Comparison of ENCODE assay signal across 9 cellular contexts in genomic region chr2:26720322-26721166, GRCh38. TPM values are rescaled to one million over a fixed set of nuclear protein-coding genes. Genes with fewer than 3 reads are reported as not detected.
A peak's percentile ranks its signal among the peaks of the same experiment; 100 is the strongest.
DNase-seq lines count a peak whose midpoint lies in the region; ATAC-seq and TF ChIP-seq lines count a peak whose summit lies in the region.
"Had no signal": no experiment of that assay in that cellular context is flagged by ENCODE, and none has a peak within 500 bp of the region (broad histone marks: within the 10 kb centered on the region; RNA-seq: fewer than 3 reads in every experiment).

No MANE protein-coding gene starts in this region.

- TF ChIP-seq CTCF in astrocyte of the spinal cord (IDR thresholded peaks at IDR 0.05; ENCODE audit: low read depth, low read length): no peak

- DNase-seq in H7 (peak; percentile 64), astrocyte of the spinal cord (ENCODE audit: low read depth, low spot score) (peak; percentile 74), iris pigment epithelial cell (ENCODE audit: low read depth) (peak; percentile 90), stromal cell of bone marrow (ENCODE audit: low read depth) (peak; percentile 72), NCI-H1694 (lab: John Stamatoyannopoulos, UW) (no peak), cortex of kidney (lab: John Stamatoyannopoulos, UW) (no peak)
- DNase-seq: OCI-M1 had no signal

- H3K4me3 ChIP-seq in H7 (ENCODE audit: insufficient read depth, low read depth, low read length) (no peak overlapping the region), astrocyte of the spinal cord (ENCODE audit: low read depth, low read length) (no peak overlapping the region)

- ATAC-seq in activated CD4-positive, CD25-positive, alpha-beta regulatory T cell treated with anti-CD3 and anti-CD28 coated beads, Interleukin-2, amount 50 U/mL, for 24 hours: no peak
- ATAC-seq in HG02588 (IDR thresholded peaks at IDR 0.05; ENCODE audit: unreplicated experiment): no peak

- H3K27me3 ChIP-seq in H7 (ENCODE audit: control insufficient read depth, insufficient read depth, low read length): no peaks in the 10 kb centered on the region

- H3K36me3 ChIP-seq in H7 (replicated peaks; ENCODE audit: control insufficient read depth, insufficient read depth, low read length): no peaks in the 10 kb centered on the region

- in situ Hi-C loops in astrocyte of the spinal cord (cut with HindIII; ENCODE audit: low sequenced_read_pairs): no loop called here

RNA-seq across cellular contexts. Expression of gene KCNK3, which starts 28.0 kb away (rescaled TPM):
- total RNA-seq in H7 (2014; rRNA removed; shearing (Covaris generic)): 0.11 and 0.48 TPM in 2 replicates

RNA-seq across cellular contexts. Expression of gene SLC35F6, which starts 43.5 kb away (rescaled TPM):
- total RNA-seq in H7 (2014; rRNA removed; shearing (Covaris generic)): 10.7 and 15.4 TPM in 2 replicates

Comparison
In these comparisons a context has a peak if more than half of its experiments do, and no peak if none do; other contexts are left out.
1. DNase-seq: peak in H7 (single experiment), astrocyte of the spinal cord (single experiment), iris pigment epithelial cell (single experiment) and stromal cell of bone marrow (single experiment); none in NCI-H1694 (single experiment) and cortex of kidney (single experiment).